ENCODE assay signal across 11 cellular contexts in the genomic region with DNA sequence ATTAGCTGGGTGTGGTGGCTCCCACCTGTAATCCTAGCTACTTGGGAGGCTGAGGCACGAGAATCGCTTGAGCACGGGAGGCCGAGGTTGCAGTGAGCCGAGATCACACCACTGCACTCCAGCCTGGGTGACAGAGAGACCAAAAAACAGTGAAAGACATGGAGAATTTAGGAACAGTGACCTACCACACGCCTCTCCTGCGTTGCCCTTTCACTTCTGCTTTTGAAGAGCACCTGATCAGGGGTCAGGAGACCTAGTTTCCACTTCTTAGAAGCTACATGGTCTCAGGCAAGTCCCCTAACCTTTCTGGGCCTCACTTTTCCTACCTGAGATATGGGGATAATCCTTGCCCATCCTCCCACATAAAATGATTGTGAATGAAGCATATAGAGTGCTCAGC. TPM values are rescaled to one million over a fixed set of nuclear protein-coding genes. Genes with fewer than 3 reads are reported as not detected.
A peak's percentile ranks its signal among the peaks of the same experiment; 100 is the strongest.
DNase-seq lines count a peak whose midpoint lies in the region; ATAC-seq lines count a peak whose summit lies in the region.
"Had no signal": no experiment of that assay in that cellular context is flagged by ENCODE, and none has a peak within 500 bp of the region (broad histone marks: within the 10 kb centered on the region; RNA-seq: fewer than 3 reads in every experiment).

No MANE protein-coding gene starts in this region.

- ATAC-seq in GM18867 (IDR thresholded peaks at IDR 0.05; ENCODE audit: unreplicated experiment) (peak; percentile 91), GM21576 (IDR thresholded peaks at IDR 0.05; ENCODE audit: unreplicated experiment) (peak; percentile 91), HG03378 (IDR thresholded peaks at IDR 0.05; ENCODE audit: unreplicated experiment) (peak; percentile 90), memory B cell (ENCODE audit: low read depth) (peak; percentile 81), sciatic nerve (no peak), GM18520 (IDR thresholded peaks at IDR 0.05; ENCODE audit: unreplicated experiment) (no peak)
- no peak for ATAC-seq in activated T-cell treated with anti-CD3 and anti-CD28 coated beads, Interleukin-2, amount 50 U/mL, for 4 hours

- peak overlapping the region; percentile 96 for H3K27ac Mint-ChIP-seq in memory B cell
- H3K27ac Mint-ChIP-seq: CD4-positive, alpha-beta T cell had no signal

- no peaks in the 10 kb centered on the region for H3K36me3 Mint-ChIP-seq in memory B cell
- no peaks in the 10 kb centered on the region for H3K36me3 Mint-ChIP-seq in activated T-cell treated with anti-CD3 and anti-CD28 coated beads, Interleukin-2, amount 50 U/mL, for 4 hours (ENCODE audit: insufficient read depth)

- intact Hi-C loops in sciatic nerve (cut with DNase I): no loop called here

- peaks cover 3% of the 10 kb centered on the region for H3K9me3 Mint-ChIP-seq in memory B cell
- no peaks in the 10 kb centered on the region for H3K9me3 Mint-ChIP-seq in activated T-cell treated with anti-CD3 and anti-CD28 coated beads, Interleukin-2, amount 50 U/mL, for 4 hours
- H3K9me3 Mint-ChIP-seq: CD4-positive, alpha-beta T cell had no signal

- H3K27me3 Mint-ChIP-seq in memory B cell: no peaks in the 10 kb centered on the region
- peaks cover 2% of the 10 kb centered on the region for H3K27me3 Mint-ChIP-seq in activated T-cell treated with anti-CD3 and anti-CD28 coated beads, Interleukin-2, amount 50 U/mL, for 4 hours (ENCODE audit: low read depth)
- H3K27me3 Mint-ChIP-seq: CD4-positive, alpha-beta T cell had no signal

- H3K4me1 Mint-ChIP-seq in memory B cell: peaks cover 22% of the 10 kb centered on the region
- H3K4me1 Mint-ChIP-seq in activated T-cell treated with anti-CD3 and anti-CD28 coated beads, Interleukin-2, amount 50 U/mL, for 4 hours (ENCODE audit: low read depth): peaks cover 2% of the 10 kb centered on the region

- peak in 1 of 2 donors; percentile 27 for DNase-seq in memory B cell (ENCODE audit: low spot score in 2 of 2)
- DNase-seq in superior temporal gyrus (ENCODE audit: extremely low spot score): no peak
- no peak for DNase-seq in activated T-cell treated with anti-CD3 and anti-CD28 coated beads, Interleukin-2, amount 50 U/mL, for 4 hours
- DNase-seq in sciatic nerve (ENCODE audit: low spot score): no peak
- DNase-seq: heart right ventricle; stimulated activated naive CD4-positive, alpha-beta T cell had no signal

- peak overlapping the region; percentile 25 for H3K4me3 Mint-ChIP-seq in memory B cell
- H3K4me3 Mint-ChIP-seq in activated T-cell treated with anti-CD3 and anti-CD28 coated beads, Interleukin-2, amount 50 U/mL, for 4 hours: no peak overlapping the region
- H3K4me3 Mint-ChIP-seq: CD4-positive, alpha-beta T cell had no signal

RNA-seq across cellular contexts. Expression of gene SLC35C1, which starts 12.2 kb away (rescaled TPM):
- 10 to 100 TPM; 14.7 to 17.5 (median 15.8) TPM for total RNA-seq in activated T-cell treated with anti-CD3 and anti-CD28 coated beads, Interleukin-2, amount 50 U/mL, for 4 hours
- 12.0 TPM for total RNA-seq in sciatic nerve

RNA-seq across cellular contexts. Expression of gene CRY2, which starts 30.1 kb away (rescaled TPM):
- 10 to 100 TPM; 19.7 to 21.9 (median 19.9) TPM for total RNA-seq in activated T-cell treated with anti-CD3 and anti-CD28 coated beads, Interleukin-2, amount 50 U/mL, for 4 hours
- 74.2 TPM for total RNA-seq in sciatic nerve

Comparison
In these comparisons a context has a peak if more than half of its experiments do, and no peak if none do; other contexts are left out.
1. ATAC-seq: peak in GM18867 (single experiment), GM21576 (single experiment), HG03378 (single experiment) and memory B cell (single experiment); none in activated T-cell treated with anti-CD3 and anti-CD28 coated beads, Interleukin-2, amount 50 U/mL, for 4 hours (0 of 2), sciatic nerve (single experiment) and GM18520 (single experiment).